9 cellular contexts compared by ENCODE assay signal in genomic region chr11:121929581-121929980, GRCh38.
DNase-seq lines count a peak whose midpoint lies in the region; ATAC-seq, FAIRE-seq and TF ChIP-seq lines count a peak whose summit lies in the region.
"Had no signal": no experiment of that assay in that cellular context is flagged by ENCODE, and none has a peak within 500 bp of the region (broad histone marks: within the 10 kb centered on the region; RNA-seq: fewer than 3 reads in every experiment).

No MANE protein-coding gene starts in this region.

- H3K9me3 Mint-ChIP-seq in chondrocyte (ENCODE audit: low read depth) = no peaks in the 10 kb centered on the region

- DNase-seq in NCI-H2081 (lab: John Stamatoyannopoulos, UW) = peak; percentile 56 to 80
- DNase-seq in NCI-H2081 treated with DMSO at 0.1 percent for 48 hours (lab: John Stamatoyannopoulos, UW) = no peak
- DNase-seq in dorsolateral prefrontal cortex = peak in 7 of 10 donors; percentile 31 to 65 (median 46)
- DNase-seq in lower lobe of right lung = no peak
- DNase-seq in urothelium cell line (ENCODE audit: low spot score) = peak; percentile 56
- no peak for DNase-seq in chondrocyte (ENCODE audit: low spot score)
- no peak for DNase-seq in effector CD8-positive, alpha-beta T cell (lab: John Stamatoyannopoulos, UW)
- DNase-seq in activated CD4-positive, CD25-positive, alpha-beta regulatory T cell (lab: John Stamatoyannopoulos, UW) = no peak

- H3K36me3 ChIP-seq in lower lobe of right lung = no peaks in the 10 kb centered on the region

- intact Hi-C loops in dorsolateral prefrontal cortex (cut with DNase I) (loop anchor here (2.0 to 10.0 kb wide), 4 partner anchors 165 to 275 kb away; no protein-coding TSS in a partner anchor), lower lobe of right lung (cut with DNase I) (no loop called here)

- H3K4me1 ChIP-seq in lower lobe of right lung = peaks cover 8% of the 10 kb centered on the region

- FAIRE-seq in urothelium cell line (lab: Jason Lieb, UNC) = no peak

- no peaks in the 10 kb centered on the region for H3K27me3 Mint-ChIP-seq in chondrocyte (ENCODE audit: low read depth)

- H3K27ac ChIP-seq in dorsolateral prefrontal cortex = peak overlapping the region; percentile 1 to 92 (median 79)
- no peak overlapping the region for H3K27ac ChIP-seq in lower lobe of right lung
- H3K27ac ChIP-seq: HL-60 had no signal

- no peak overlapping the region for H3K4me3 Mint-ChIP-seq in chondrocyte (ENCODE audit: unreplicated experiment)

- H3K27ac Mint-ChIP-seq in chondrocyte (ENCODE audit: unreplicated experiment) = no peak overlapping the region

- TF ChIP-seq CTCF in dorsolateral prefrontal cortex (IDR thresholded peaks at IDR 0.05 in 54 of 56, conservative IDR thresholded peaks at IDR 0.05 in 2 of 56; ENCODE audit: low read depth in 1 of 56, partially characterized antibody in 56 of 56) (no peak), lower lobe of right lung (IDR thresholded peaks at IDR 0.05) (no peak), chondrocyte (IDR thresholded peaks at IDR 0.05) (no peak)

- no peaks in the 10 kb centered on the region for H3K27me3 ChIP-seq in dorsolateral prefrontal cortex
- no peaks in the 10 kb centered on the region for H3K27me3 ChIP-seq in lower lobe of right lung (ENCODE audit: low read depth)

- no peaks in the 10 kb centered on the region for H3K4me1 Mint-ChIP-seq in chondrocyte (ENCODE audit: low read depth)

- no peak for ATAC-seq in lower lobe of right lung

- H3K36me3 Mint-ChIP-seq in chondrocyte (ENCODE audit: low read depth) = peaks cover 2% of the 10 kb centered on the region

- H3K4me3 ChIP-seq in dorsolateral prefrontal cortex (peak overlapping the region; percentile 20 to 74 (median 55)), lower lobe of right lung (peak overlapping the region; percentile 39)

- no peaks in the 10 kb centered on the region for H3K9me3 ChIP-seq in lower lobe of right lung

Comparison
In these comparisons a context has a peak if more than half of its experiments do, and no peak if none do; other contexts are left out.
1. DNase-seq: peak in NCI-H2081 (2 of 2), dorsolateral prefrontal cortex (7 of 10) and urothelium cell line (single experiment); none in NCI-H2081 treated with DMSO at 0.1 percent for 48 hours (single experiment), lower lobe of right lung (single experiment), chondrocyte (single experiment), effector CD8-positive, alpha-beta T cell (single experiment) and activated CD4-positive, CD25-positive, alpha-beta regulatory T cell (0 of 4).